ENCODE assay signal across 22 cellular contexts in the genomic region with DNA sequence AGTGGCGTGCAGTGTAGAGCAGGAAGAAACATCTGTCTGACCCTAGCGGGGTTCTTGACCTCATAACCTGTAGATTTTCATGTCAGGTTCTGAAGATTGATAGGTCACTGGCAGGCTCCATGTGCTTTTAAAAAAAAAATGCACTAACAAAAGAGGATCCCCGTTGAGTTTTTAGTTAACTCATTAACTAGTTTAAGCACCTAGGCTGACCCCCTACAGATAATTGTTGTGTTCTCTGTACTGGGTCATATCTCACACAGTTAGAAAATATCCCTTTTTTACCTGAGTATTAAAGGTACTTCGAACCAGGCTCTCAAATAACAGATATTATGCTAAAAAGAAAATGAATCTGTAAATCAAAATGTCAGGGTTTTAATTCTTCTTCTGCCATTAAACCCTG.
"Had no signal": no experiment of that assay in that cellular context is flagged by ENCODE, and none has a peak within 500 bp of the region (broad histone marks: within the 10 kb centered on the region; RNA-seq: fewer than 3 reads in every experiment).

No MANE protein-coding gene starts in this region.

- H3K4me1 ChIP-seq: breast epithelium had no signal

- ATAC-seq: activated CD8-positive, alpha-beta T cell treated with anti-CD3 and anti-CD28 coated beads, Interleukin-2, amount 10 ng/mL, durations not matched to agents 7 days and 5 days; PC-3; SK-N-SH treated with all-trans-retinoic acid at 6 μM for 48 hours had no signal

- H3K36me3 ChIP-seq: breast epithelium, SJSA1 had no signal

- H3K4me3 ChIP-seq: breast epithelium, SJSA1 had no signal

- H3K4me1 Mint-ChIP-seq: activated naive CD4-positive, alpha-beta T cell treated with anti-CD3 and anti-CD28 coated beads, Interleukin-2, amount 50 U/mL, for 24 hours had no signal

- H3K27me3 ChIP-seq: breast epithelium, SJSA1 had no signal

- H3K9me3 ChIP-seq: breast epithelium, SJSA1 had no signal

- H3K27ac Mint-ChIP-seq: activated CD8-positive, alpha-beta T cell treated with anti-CD3 and anti-CD28 coated beads, Interleukin-2, amount 10 ng/mL, durations not matched to agents 7 days and 5 days; activated naive CD4-positive, alpha-beta T cell treated with anti-CD3 and anti-CD28 coated beads, Interleukin-2, amount 50 U/mL, for 24 hours; T-helper 1 cell treated with Interleukin-12 subunit alpha and Interleukin-12 subunit beta and Interleukin-4 antibody, amounts not matched to agents 30 μg/mL and 1 μg/mL, for 36 hours had no signal

- H3K4me3 Mint-ChIP-seq: activated CD8-positive, alpha-beta T cell treated with anti-CD3 and anti-CD28 coated beads, Interleukin-2, amount 10 ng/mL, durations not matched to agents 7 days and 5 days; activated naive CD4-positive, alpha-beta T cell treated with anti-CD3 and anti-CD28 coated beads, Interleukin-2, amount 50 U/mL, for 24 hours; T-helper 1 cell treated with Interleukin-12 subunit alpha and Interleukin-12 subunit beta and Interleukin-4 antibody, amounts not matched to agents 30 μg/mL and 1 μg/mL, for 36 hours had no signal

- H3K27ac ChIP-seq: breast epithelium, SJSA1 had no signal

- DNase-seq: activated CD4-positive, alpha-beta T cell treated with anti-CD3 and anti-CD28 coated beads for 48 hours; activated CD4-positive, alpha-beta T cell treated with anti-CD3 and anti-CD28 coated beads, Interleukin-2, amount 50 U/mL, for 4 hours; activated CD4-positive, CD25-positive, alpha-beta regulatory T cell treated with anti-CD3 and anti-CD28 coated beads, Interleukin-2, amount 50 U/mL, for 72 hours; activated CD8-positive, alpha-beta memory T cell treated with anti-CD3 and anti-CD28 coated beads, Interleukin-2, amount 50 U/mL, for 48 hours; activated CD8-positive, alpha-beta T cell treated with anti-CD3 and anti-CD28 coated beads, Interleukin-2, amount 10 ng/mL, durations not matched to agents 7 days and 5 days; activated T-cell treated with anti-CD3 and anti-CD28 coated beads, Interleukin-2, amount 50 U/mL, for 1 hour; aorta; caudate nucleus; KG1; NCI-H1092 treated with DMSO at 0.1 percent for 48 hours; NCI-H1436 treated with DMSO at 0.1 percent for 48 hours; NCI-H1930; NCI-H2171; NCI-H226; NCI-H526; PC-3; SHP77 had no signal

- H3K36me3 Mint-ChIP-seq: activated naive CD4-positive, alpha-beta T cell treated with anti-CD3 and anti-CD28 coated beads, Interleukin-2, amount 50 U/mL, for 24 hours had no signal

- H3K27me3 Mint-ChIP-seq: activated naive CD4-positive, alpha-beta T cell treated with anti-CD3 and anti-CD28 coated beads, Interleukin-2, amount 50 U/mL, for 24 hours had no signal
